In the genomic region with DNA sequence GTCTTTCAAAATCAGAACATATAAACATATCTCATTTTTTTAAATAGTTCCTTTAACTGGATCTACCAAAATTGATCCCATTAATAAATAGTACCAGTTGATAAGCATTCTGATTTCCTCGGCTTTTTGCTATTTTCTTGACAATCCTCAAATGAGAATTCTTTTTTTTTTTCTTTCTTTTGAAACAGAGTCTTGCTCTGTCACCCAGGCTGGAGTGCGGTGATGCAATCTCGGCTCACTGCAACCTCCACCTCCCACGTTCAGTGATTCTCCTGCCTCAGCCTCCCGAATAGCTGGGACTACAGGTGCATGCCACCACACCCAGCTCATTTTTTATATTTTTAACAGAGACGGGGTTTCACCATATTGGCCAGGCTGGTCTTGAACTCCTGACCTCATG, we compare ENCODE assay signal across 1 cellular context. TPM values are rescaled to one million over a fixed set of nuclear protein-coding genes. Genes with fewer than 3 reads are reported as not detected.
A peak's percentile ranks its signal among the peaks of the same experiment; 100 is the strongest.
DNase-seq lines count a peak whose midpoint lies in the region; ATAC-seq, FAIRE-seq and TF ChIP-seq lines count a peak whose summit lies in the region.
"Not testable (repeated sequence)": the region's sequence is repeated elsewhere in the genome, so short reads cannot be mapped to it uniquely, and the experiment has no call there.

No MANE protein-coding gene starts in this region.

- TF ChIP-seq CTCF in K562 (IDR thresholded peaks at IDR 0.05 in 2 of 3, conservative IDR thresholded peaks at IDR 0.05 in 1 of 3; ENCODE audit: insufficient read depth in 2 of 3, low read depth in 1 of 3, low read length in 3 of 3): not testable (repeated sequence)

- H3K9me1 ChIP-seq in K562 (ENCODE audit: control insufficient read depth, insufficient read depth, low read length): not testable (repeated sequence)

- in situ Hi-C loops in K562 (cut with MboI): not testable (repeated sequence)

- intact Hi-C loops in K562 (cut with micrococcal nuclease): not testable (repeated sequence)

- H3K27ac ChIP-seq in K562 (ENCODE audit: extremely low read depth, low read depth, low read length): not testable (repeated sequence)

- TF ChIP-seq POLR2A in K562 (conservative IDR thresholded peaks at IDR 0.05): not testable (repeated sequence)

- H4K20me1 ChIP-seq in K562 (replicated peaks; ENCODE audit: control insufficient read depth, insufficient read depth, low read length): not testable (repeated sequence)

- not testable (repeated sequence) for H3K79me2 ChIP-seq in K562 (ENCODE audit: control insufficient read depth, insufficient read depth, low read length)

- not testable (repeated sequence) for TF ChIP-seq RAD21 in K562 (CRISPR knock-in tag; conservative IDR thresholded peaks at IDR 0.05 in 1 of 2, IDR thresholded peaks at IDR 0.05 in 1 of 2)

- CTCF ChIA-PET in K562 (lab: Yijun Ruan, JAX; ENCODE audit: low intra/inter-chr PET ratio): not testable (repeated sequence)

- not testable (repeated sequence) for FAIRE-seq in K562 (lab: Jason Lieb, UNC)

- not testable (repeated sequence) for H2AFZ ChIP-seq in K562 (ENCODE audit: low read depth, low read length)

- TF ChIP-seq EP300 in K562 (IDR thresholded peaks at IDR 0.05; ENCODE audit: low read length): not testable (repeated sequence)

- not testable (repeated sequence) for DNase-seq in K562 (ENCODE audit: extremely low read depth in 1 of 4, low spot score in 3 of 4)

- WGBS in K562 (ENCODE audit: insufficient coverage, low coverage, missing lambda C conversion rate): 5% methylated on average over 6 of the region's 6 CpGs

- not testable (repeated sequence) for H3K4me1 ChIP-seq in K562 (replicated peaks in 1 of 2; ENCODE audit: control insufficient read depth in 2 of 2, insufficient read depth in 2 of 2, low read length in 2 of 2)

- BruUV-seq in K562 (replicated peaks; lab: Mats Ljungman, UMichigan): not testable (repeated sequence)

- POLR2A ChIA-PET in K562 (lab: Yijun Ruan, JAX): not testable (repeated sequence)

- not testable (repeated sequence) for H3K9me3 ChIP-seq in K562 (replicated peaks; ENCODE audit: control insufficient read depth, insufficient read depth, low read depth, low read length)

- H3K4me3 ChIP-seq in K562: not testable (repeated sequence)

- peaks cover 48 to 53% of the 10 kb centered on the region in 2 experiments for H3K27me3 ChIP-seq in K562 (ENCODE audit: control insufficient read depth in 2 of 2, insufficient read depth in 2 of 2, low read length in 2 of 2)

- H3K9ac ChIP-seq in K562 (ENCODE audit: insufficient read depth in 1 of 2, low read depth in 2 of 2, low read length in 2 of 2): not testable (repeated sequence)

- not testable (repeated sequence) for ATAC-seq in K562

- not testable (repeated sequence) for H3K36me3 ChIP-seq in K562 (ENCODE audit: control insufficient read depth, insufficient read depth, low read length)

- H3K4me2 ChIP-seq in K562 (ENCODE audit: insufficient read depth, low read length): not testable (repeated sequence)

TF ChIP-seq in K562, 482 proteins besides CTCF, POLR2A, EP300 and RAD21:
- TF ChIP-seq TRIM24 (IDR thresholded peaks at IDR 0.05) (peak; percentile 25 to 34; a peak in 1 of 4 replicates), CEBPG (tag; conservative IDR thresholded peaks at IDR 0.05 in 1 of 2, IDR thresholded peaks at IDR 0.05 in 1 of 2) (peak; percentile 42 to 64; a peak in 2 of 4 replicates), EGR1 (conservative IDR thresholded peaks at IDR 0.05) (0 out of 2 replicates have a peak, but pooled peaks have one; percentile 21), CEBPB (tag; IDR thresholded peaks at IDR 0.05) (peak; percentile 73)
- TF ChIP-seq CEBPG (CRISPR knock-in tag; IDR thresholded peaks at IDR 0.05): not testable (repeated sequence)
- TF ChIP-seq, protein P1, sequence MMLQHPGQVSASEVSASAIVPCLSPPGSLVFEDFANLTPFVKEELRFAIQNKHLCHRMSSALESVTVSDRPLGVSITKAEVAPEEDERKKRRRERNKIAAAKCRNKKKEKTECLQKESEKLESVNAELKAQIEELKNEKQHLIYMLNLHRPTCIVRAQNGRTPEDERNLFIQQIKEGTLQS (IDR thresholded peaks at IDR 0.05): peak; percentile 85
- TF ChIP-seq, protein P1 (CRISPR knock-in tag; conservative IDR thresholded peaks at IDR 0.05): not testable (repeated sequence)
TF ChIP-seq in K562: peak in this region for 5; not testable (repeated sequence) for 477.

RNA-seq across cellular contexts. Expression of a gene that starts 7.8 kb away (rescaled TPM):
- 71.2 and 136 TPM in 2 replicates for total RNA-seq in K562 (2011; cell fraction: chromatin; rRNA removed; ENCODE audit: low replicate concordance)
- 40.0 and 46.1 TPM in 2 replicates for total RNA-seq in K562 (2011; cell fraction: nucleolus; rRNA removed)
- total RNA-seq in K562 (2011; cell fraction: nucleoplasm; rRNA removed): 82.1 and 111 TPM in 2 replicates
- total RNA-seq in K562 (2014; rRNA removed) (30.0 and 30.7 TPM in 2 replicates), K562 (2014; rRNA removed; fragmentation: Illumina TruSeq; extraction: Trizol) (33.3 and 36.5 TPM in 2 replicates), K562 (2015; rRNA removed; fragmentation: Illumina TruSeq; extraction: Trizol) (35.4 and 36.5 TPM in 2 replicates), K562 (2021) (27.9 and 28.1 TPM in 2 replicates)
- polyA plus RNA-seq in K562 (2011; rRNA removed) (37.3 and 59.5 TPM in 2 replicates), K562 (2014; fragmentation: Illumina TruSeq; extraction: Trizol) (31.4 and 44.8 TPM in 2 replicates), K562 (2014; fragmentation: Nextera tagmentation; extraction: Ambion mirVana) (10 to 100 TPM in 1 of 2 experiments, 1 to 10 TPM in 1; 8.2 to 11.1 TPM), K562 (2014; rRNA removed) (35.5 and 37.9 TPM in 2 replicates)
- polyA plus RNA-seq in K562 (2011; cell fraction: cytosol; rRNA removed): 25.0 and 30.5 TPM in 2 replicates
- 29.8 and 29.9 TPM in 2 replicates for polyA plus RNA-seq in K562 (2011; cell fraction: nucleus; rRNA removed)
- polyA plus RNA-seq in K562 (2012): 26.6 and 33.6 TPM in 2 replicates
- 36.9 and 43.0 TPM in 2 replicates for polyA minus RNA-seq in K562 (2011; rRNA and poly(A)+ RNA removed)
- polyA minus RNA-seq in K562 (2011; cell fraction: cytosol; rRNA and poly(A)+ RNA removed): 17.2 and 19.9 TPM in 2 replicates
- polyA minus RNA-seq in K562 (2011; cell fraction: nucleus; rRNA and poly(A)+ RNA removed): 16.4 and 20.3 TPM in 2 replicates
